Comparison of ENCODE assay signal across 15 cellular contexts in the genomic region with DNA sequence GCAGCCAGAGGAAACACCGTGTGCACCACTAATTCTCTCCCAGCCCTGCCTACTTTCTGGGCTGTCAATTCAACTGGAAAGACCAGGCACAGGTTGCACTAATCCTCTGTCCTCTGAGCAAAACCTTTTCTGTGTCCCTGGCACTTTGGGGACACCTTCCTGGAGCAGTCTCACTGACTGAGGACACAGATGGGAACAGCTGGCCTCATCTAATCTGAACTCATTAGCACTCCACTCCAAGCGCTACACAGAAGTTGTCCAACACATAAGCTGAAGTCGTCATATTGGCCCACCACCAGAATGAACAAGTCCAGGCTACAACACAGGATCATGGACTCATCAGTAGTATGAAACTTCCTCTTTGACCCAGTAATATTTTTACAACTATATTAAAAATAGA. TPM values are rescaled to one million over a fixed set of nuclear protein-coding genes. Genes with fewer than 3 reads are reported as not detected.
"Had no signal": no experiment of that assay in that cellular context is flagged by ENCODE, and none has a peak within 500 bp of the region (broad histone marks: within the 10 kb centered on the region; RNA-seq: fewer than 3 reads in every experiment).

No MANE protein-coding gene starts in this region.

- ATAC-seq: left colon; naive thymus-derived CD8-positive, alpha-beta T cell had no signal

- H3K4me1 ChIP-seq: uterus had no signal

- H3K4me3 ChIP-seq: smooth muscle cell, uterus had no signal

- H3K36me3 Mint-ChIP-seq: activated naive CD4-positive, alpha-beta T cell treated with anti-CD3 and anti-CD28 coated beads, Interleukin-2, amount 50 U/mL, for 24 hours; brain; immature natural killer cell; naive thymus-derived CD8-positive, alpha-beta T cell had no signal

- H3K4me1 Mint-ChIP-seq: activated naive CD4-positive, alpha-beta T cell treated with anti-CD3 and anti-CD28 coated beads, Interleukin-2, amount 50 U/mL, for 24 hours had no signal

- DNase-seq: amygdala; cerebellar nuclear complex; endodermal cell; erythroblast; immature natural killer cell; left colon; naive thymus-derived CD8-positive, alpha-beta T cell; right cardiac atrium; uterus had no signal

- H3K9me3 Mint-ChIP-seq: activated naive CD4-positive, alpha-beta T cell treated with anti-CD3 and anti-CD28 coated beads, Interleukin-2, amount 50 U/mL, for 24 hours; brain; endodermal cell; immature natural killer cell; naive thymus-derived CD8-positive, alpha-beta T cell had no signal

- H3K27ac ChIP-seq: uterus had no signal

- H3K4me3 Mint-ChIP-seq: activated naive CD4-positive, alpha-beta T cell treated with anti-CD3 and anti-CD28 coated beads, Interleukin-2, amount 50 U/mL, for 24 hours; brain; endodermal cell; immature natural killer cell; naive thymus-derived CD8-positive, alpha-beta T cell had no signal

- H3K36me3 ChIP-seq: uterus had no signal

- H3K27ac Mint-ChIP-seq: activated naive CD4-positive, alpha-beta T cell treated with anti-CD3 and anti-CD28 coated beads, Interleukin-2, amount 50 U/mL, for 24 hours; brain; endodermal cell; immature natural killer cell; naive thymus-derived CD8-positive, alpha-beta T cell had no signal

- H3K9me3 ChIP-seq: uterus had no signal

- H3K27me3 ChIP-seq: uterus had no signal

RNA-seq across cellular contexts. Expression of gene LTF, which starts 17.2 kb away (rescaled TPM):
- total RNA-seq: naive thymus-derived CD8-positive, alpha-beta T cell; smooth muscle cell had no signal
- polyA plus RNA-seq: immature natural killer cell; naive thymus-derived CD8-positive, alpha-beta T cell; smooth muscle cell had no signal

RNA-seq across cellular contexts. Expression of gene CCRL2, which starts 40.5 kb away (rescaled TPM):
- total RNA-seq: endodermal cell, mammary epithelial cell, smooth muscle cell had no signal
- polyA plus RNA-seq: mammary epithelial cell, smooth muscle cell had no signal

RNA-seq across cellular contexts. Expression of gene RTP3, which starts 50.2 kb away (rescaled TPM):
- total RNA-seq: dermis microvascular lymphatic vessel endothelial cell; endodermal cell; left colon; mammary epithelial cell; naive thymus-derived CD8-positive, alpha-beta T cell; posterior vena cava; right cardiac atrium; smooth muscle cell; uterus had no signal
- polyA plus RNA-seq: immature natural killer cell; mammary epithelial cell; naive thymus-derived CD8-positive, alpha-beta T cell; right cardiac atrium had no signal
